ENCODE assay signal across 8 cellular contexts in genomic region chr15:89647191-89647851, GRCh38. TPM values are rescaled to one million over a fixed set of nuclear protein-coding genes. Genes with fewer than 3 reads are reported as not detected.
A peak's percentile ranks its signal among the peaks of the same experiment; 100 is the strongest.
DNase-seq lines count a peak whose midpoint lies in the region; ATAC-seq and TF ChIP-seq lines count a peak whose summit lies in the region.

No MANE protein-coding gene starts in this region.

- in situ Hi-C loops in Caki2 (cut with HindIII; ENCODE audit: low pct_unique_long_range_greater_than_20kb, low sequenced_read_pairs), result no loop called here

- peaks cover 6% of the 10 kb centered on the region for H3K27me3 Mint-ChIP-seq in activated naive CD4-positive, alpha-beta T cell treated with anti-CD3 and anti-CD28 coated beads, Interleukin-2, amount 10 ng/mL, durations not matched to agents 7 days and 5 days
- H3K27me3 Mint-ChIP-seq in progenitor cell of endocrine pancreas, result no peaks in the 10 kb centered on the region

- DNase-seq in Caki2 (ENCODE audit: low read depth), result peak; percentile 39
- DNase-seq in SKM-1 (lab: John Stamatoyannopoulos, UW; ENCODE audit: unreplicated experiment), result peak; percentile 31
- peak; percentile 73 for DNase-seq in activated naive CD4-positive, alpha-beta T cell treated with anti-CD3 and anti-CD28 coated beads, Interleukin-2, amount 10 ng/mL, durations not matched to agents 7 days and 5 days
- DNase-seq in Right ventricle myocardium superior, result peak; percentile 91
- peak; percentile 77 for DNase-seq in progenitor cell of endocrine pancreas (ENCODE audit: low spot score, unreplicated experiment)

- ATAC-seq in HG03342 (IDR thresholded peaks at IDR 0.05; ENCODE audit: unreplicated experiment), result peak; percentile 57
- ATAC-seq in Right ventricle myocardium superior (ENCODE audit: poor library complexity), result peak; percentile 84
- no peak for ATAC-seq in GM18870 (IDR thresholded peaks at IDR 0.05; ENCODE audit: unreplicated experiment)
- no peak for ATAC-seq in GM21367 (IDR thresholded peaks at IDR 0.05; ENCODE audit: unreplicated experiment)

- intact Hi-C loops in Right ventricle myocardium superior (cut with DNase I), result loop anchor here (10.0 kb wide), 1 partner anchor 97 kb away; no protein-coding TSS in a partner anchor

- TF ChIP-seq CTCF in progenitor cell of endocrine pancreas (IDR thresholded peaks at IDR 0.05; ENCODE audit: unreplicated experiment), result peak; percentile 87

- CTCF ChIA-PET in activated naive CD4-positive, alpha-beta T cell treated with anti-CD3 and anti-CD28 coated beads, Interleukin-2, amount 10 ng/mL, durations not matched to agents 7 days and 5 days (lab: Charles Lee), result interaction anchor here (1.3 to 1.7 kb wide), 5 partner anchors 10 to 228 kb away, joined by 3 to 5 read pairs (median 5); no protein-coding TSS in a partner anchor

- H3K4me1 Mint-ChIP-seq in activated naive CD4-positive, alpha-beta T cell treated with anti-CD3 and anti-CD28 coated beads, Interleukin-2, amount 10 ng/mL, durations not matched to agents 7 days and 5 days, result no peaks in the 10 kb centered on the region
- H3K4me1 Mint-ChIP-seq in progenitor cell of endocrine pancreas (ENCODE audit: low read depth), result peaks cover 1% of the 10 kb centered on the region

- H3K36me3 Mint-ChIP-seq in activated naive CD4-positive, alpha-beta T cell treated with anti-CD3 and anti-CD28 coated beads, Interleukin-2, amount 10 ng/mL, durations not matched to agents 7 days and 5 days, result no peaks in the 10 kb centered on the region
- H3K36me3 Mint-ChIP-seq in progenitor cell of endocrine pancreas (ENCODE audit: insufficient read depth), result peaks cover 19% of the 10 kb centered on the region

- H3K4me3 Mint-ChIP-seq in activated naive CD4-positive, alpha-beta T cell treated with anti-CD3 and anti-CD28 coated beads, Interleukin-2, amount 10 ng/mL, durations not matched to agents 7 days and 5 days, result no peak overlapping the region
- no peak overlapping the region for H3K4me3 Mint-ChIP-seq in progenitor cell of endocrine pancreas (ENCODE audit: low read depth)

- no peaks in the 10 kb centered on the region for H3K9me3 Mint-ChIP-seq in activated naive CD4-positive, alpha-beta T cell treated with anti-CD3 and anti-CD28 coated beads, Interleukin-2, amount 10 ng/mL, durations not matched to agents 7 days and 5 days
- H3K9me3 Mint-ChIP-seq in progenitor cell of endocrine pancreas (ENCODE audit: low read depth), result no peaks in the 10 kb centered on the region

- H3K27ac Mint-ChIP-seq in activated naive CD4-positive, alpha-beta T cell treated with anti-CD3 and anti-CD28 coated beads, Interleukin-2, amount 10 ng/mL, durations not matched to agents 7 days and 5 days, result no peak overlapping the region
- no peak overlapping the region for H3K27ac Mint-ChIP-seq in progenitor cell of endocrine pancreas

RNA-seq across cellular contexts. Expression of gene KIF7, which starts 7.9 kb away (rescaled TPM):
- total RNA-seq in Caki2 (2014; rRNA removed; shearing (Covaris generic); ENCODE audit: low replicate concordance), result not detected in 2 replicates
- total RNA-seq in Right ventricle myocardium superior (1.9 TPM), progenitor cell of endocrine pancreas (21.8 and 22.8 TPM in 2 replicates)

RNA-seq across cellular contexts. Expression of gene PLIN1, which starts 31.8 kb away (rescaled TPM):
- total RNA-seq in Caki2 (2014; rRNA removed; shearing (Covaris generic); ENCODE audit: low replicate concordance), result not detected in 2 replicates
- total RNA-seq in Right ventricle myocardium superior (9.9 TPM), progenitor cell of endocrine pancreas (0.24 and 0.40 TPM in 2 replicates)

RNA-seq across cellular contexts. Expression of gene PEX11A, which starts 43.2 kb away (rescaled TPM):
- total RNA-seq in Caki2 (2014; rRNA removed; shearing (Covaris generic); ENCODE audit: low replicate concordance), result 9.8 and 12.6 TPM in 2 replicates
- total RNA-seq in Right ventricle myocardium superior, result 13.4 TPM
- total RNA-seq in progenitor cell of endocrine pancreas, result 4.8 and 4.9 TPM in 2 replicates

RNA-seq across cellular contexts. Expression of gene WDR93, which starts 43.3 kb away (rescaled TPM):
- 0.93 and 1.5 TPM in 2 replicates for total RNA-seq in Caki2 (2014; rRNA removed; shearing (Covaris generic); ENCODE audit: low replicate concordance)
- total RNA-seq in Right ventricle myocardium superior, result 0.11 TPM
- total RNA-seq in progenitor cell of endocrine pancreas, result 0.91 and 1.3 TPM in 2 replicates

Comparison
In these comparisons a context has a peak if more than half of its experiments do, and no peak if none do; other contexts are left out.
1. DNase-seq: peak in every context shown above with its lines; median percentile 91 in Right ventricle myocardium superior; 77 in progenitor cell of endocrine pancreas; 73 in activated naive CD4-positive, alpha-beta T cell treated with anti-CD3 and anti-CD28 coated beads, Interleukin-2, amount 10 ng/mL, durations not matched to agents 7 days and 5 days; 39 in Caki2; 31 in SKM-1.
2. ATAC-seq: peak in HG03342 (single experiment) and Right ventricle myocardium superior (single experiment); none in GM18870 (single experiment) and GM21367 (single experiment).